8 cellular contexts compared by ENCODE assay signal in genomic region chr4:167100120-167100519, GRCh38.
DNase-seq lines count a peak whose midpoint lies in the region; ATAC-seq and TF ChIP-seq lines count a peak whose summit lies in the region.

No MANE protein-coding gene starts in this region.

- DNase-seq in NCI-H345 (lab: John Stamatoyannopoulos, UW) (peak; percentile 36), NCI-H345 treated with DMSO at 0.1 percent for 48 hours (lab: John Stamatoyannopoulos, UW; ENCODE audit: unreplicated experiment) (no peak), NCI-H2227 (lab: John Stamatoyannopoulos, UW; ENCODE audit: unreplicated experiment) (peak; percentile 2), fibroblast of pulmonary artery (ENCODE audit: low read depth) (peak; percentile 63), stromal cell of bone marrow (ENCODE audit: low read depth) (peak; percentile 2), endothelial cell (ENCODE audit: low spot score) (no peak)
- no peak for DNase-seq in stimulated activated CD4-positive, alpha-beta T cell treated with anti-CD3 and anti-CD28 coated beads, Interleukin-15, amount 100 ng/mL, for 24 hours

- H3K36me3 Mint-ChIP-seq in endothelial cell (ENCODE audit: low read depth, unreplicated experiment): no peaks in the 10 kb centered on the region

- no peaks in the 10 kb centered on the region for H3K27me3 Mint-ChIP-seq in endothelial cell (ENCODE audit: unreplicated experiment)

- H3K27ac Mint-ChIP-seq in endothelial cell (ENCODE audit: unreplicated experiment): no peak overlapping the region

- H3K4me3 Mint-ChIP-seq in endothelial cell (ENCODE audit: unreplicated experiment): no peak overlapping the region

- peaks cover 2% of the 10 kb centered on the region for H3K4me1 Mint-ChIP-seq in endothelial cell (ENCODE audit: unreplicated experiment)

- TF ChIP-seq CTCF in fibroblast of pulmonary artery (IDR thresholded peaks at IDR 0.05; ENCODE audit: low read length, missing control alignments) (no peak), endothelial cell (IDR thresholded peaks at IDR 0.05; ENCODE audit: unreplicated experiment) (no peak)

- no peak overlapping the region for H3K4me3 ChIP-seq in fibroblast of pulmonary artery (replicated peaks; ENCODE audit: low read depth, low read length)

- no peak for ATAC-seq in GM19467 (IDR thresholded peaks at IDR 0.05; ENCODE audit: unreplicated experiment)

- H3K9me3 Mint-ChIP-seq in endothelial cell (ENCODE audit: unreplicated experiment): no peaks in the 10 kb centered on the region

Comparison
In these comparisons a context has a peak if more than half of its experiments do, and no peak if none do; other contexts are left out.
1. DNase-seq: peak in NCI-H345 (single experiment), NCI-H2227 (single experiment), fibroblast of pulmonary artery (single experiment) and stromal cell of bone marrow (single experiment); none in NCI-H345 treated with DMSO at 0.1 percent for 48 hours (single experiment), endothelial cell (single experiment) and stimulated activated CD4-positive, alpha-beta T cell treated with anti-CD3 and anti-CD28 coated beads, Interleukin-15, amount 100 ng/mL, for 24 hours (single experiment).